In the genomic region with DNA sequence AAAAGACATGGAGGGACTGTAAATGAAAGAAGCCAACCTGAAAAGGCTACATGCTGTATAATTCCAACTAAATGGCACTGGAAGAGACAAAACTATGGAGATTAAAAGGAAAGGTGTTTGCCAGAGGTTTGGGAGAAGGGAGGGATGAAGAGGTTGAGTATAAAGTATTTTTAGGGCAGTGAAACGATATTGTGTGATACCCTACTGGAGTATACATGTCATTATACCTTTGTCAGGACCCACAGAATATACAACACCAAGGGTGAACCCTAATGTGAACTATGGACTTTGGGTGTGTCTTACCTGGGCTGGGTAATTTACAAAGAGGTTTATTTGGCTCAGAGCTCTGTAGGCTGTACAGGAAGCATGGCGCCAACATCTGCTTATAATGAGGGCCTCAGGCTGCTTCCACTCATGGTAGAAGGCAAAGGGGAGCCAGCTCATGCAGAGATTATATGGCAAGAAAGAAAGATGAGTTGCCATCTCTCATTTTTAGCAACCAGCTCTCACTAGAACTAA, we compare ENCODE assay signal across 12 cellular contexts.
A peak's percentile ranks its signal among the peaks of the same experiment; 100 is the strongest.
DNase-seq lines count a peak whose midpoint lies in the region; ATAC-seq and TF ChIP-seq lines count a peak whose summit lies in the region.
"Had no signal": no experiment of that assay in that cellular context is flagged by ENCODE, and none has a peak within 500 bp of the region (broad histone marks: within the 10 kb centered on the region; RNA-seq: fewer than 3 reads in every experiment).

No MANE protein-coding gene starts in this region.

- H3K36me3 ChIP-seq in MG63 (no peaks in the 10 kb centered on the region), H7 (replicated peaks; ENCODE audit: control insufficient read depth, insufficient read depth, low read length) (no peaks in the 10 kb centered on the region)
- H3K36me3 ChIP-seq: ascending aorta, suprapubic skin had no signal

- ATAC-seq in activated CD4-positive, alpha-beta T cell treated with anti-CD3 and anti-CD28 coated beads for 36 hours, result peak; percentile 18
- ATAC-seq in HG02759 (IDR thresholded peaks at IDR 0.05; ENCODE audit: unreplicated experiment), result peak; percentile 6
- peak; percentile 5 to 14 for ATAC-seq in activated naive CD4-positive, alpha-beta T cell treated with anti-CD3 and anti-CD28 coated beads, Interleukin-2, amount 50 U/mL, for 72 hours

- H3K36me3 Mint-ChIP-seq in activated CD4-positive, alpha-beta T cell treated with anti-CD3 and anti-CD28 coated beads for 36 hours (ENCODE audit: low read depth), result peaks cover 8% of the 10 kb centered on the region
- H3K36me3 Mint-ChIP-seq in activated naive CD4-positive, alpha-beta T cell treated with anti-CD3 and anti-CD28 coated beads, Interleukin-2, amount 50 U/mL, for 72 hours, result peaks cover 31 to 34% of the 10 kb centered on the region in 2 donors
- no peaks in the 10 kb centered on the region for H3K36me3 Mint-ChIP-seq in nephron (ENCODE audit: low read depth)

- POLR2A ChIA-PET in activated CD4-positive, alpha-beta T cell treated with anti-CD3 and anti-CD28 coated beads for 36 hours (lab: Charles Lee), result interaction anchor here (0.7 to 2.2 kb wide), 19 partner anchors 9 to 249 kb away, joined by 3 to 77 read pairs (median 5); partner anchors contain the start of genes CD101, CD2 and TTF2

- intact Hi-C loops in activated CD4-positive, alpha-beta T cell treated with anti-CD3 and anti-CD28 coated beads for 36 hours (cut with DNase I, micrococcal nuclease), result loop anchor here (1.0 to 2.0 kb wide), 17 partner anchors 10 to 837 kb away; partner anchors contain the start of genes CD101 (in 1 of the 2) and TTF2 (in 1 of the 2)

- no peak for TF ChIP-seq CTCF in nephron (IDR thresholded peaks at IDR 0.05; ENCODE audit: unreplicated experiment in 3 of 3)

- peaks cover 6% of the 10 kb centered on the region for H3K9me3 Mint-ChIP-seq in activated CD4-positive, alpha-beta T cell treated with anti-CD3 and anti-CD28 coated beads for 36 hours (ENCODE audit: low read depth)
- H3K9me3 Mint-ChIP-seq in activated naive CD4-positive, alpha-beta T cell treated with anti-CD3 and anti-CD28 coated beads, Interleukin-2, amount 50 U/mL, for 72 hours, result peaks cover 7 to 13% of the 10 kb centered on the region in 2 donors
- H3K9me3 Mint-ChIP-seq in nephron, result no peaks in the 10 kb centered on the region

- CTCF ChIA-PET in activated CD4-positive, alpha-beta T cell treated with anti-CD3 and anti-CD28 coated beads for 36 hours (lab: Charles Lee), result interaction anchor here (0.5 to 3.7 kb wide), 23 partner anchors 10 to 253 kb away, joined by 3 to 30 read pairs (median 6); partner anchors contain the start of genes CD2 and TTF2

- peak overlapping the region; percentile 77 for H3K4me3 Mint-ChIP-seq in activated CD4-positive, alpha-beta T cell treated with anti-CD3 and anti-CD28 coated beads for 36 hours
- H3K4me3 Mint-ChIP-seq in nephron, result no peak overlapping the region

- H3K27ac Mint-ChIP-seq in activated CD4-positive, alpha-beta T cell treated with anti-CD3 and anti-CD28 coated beads for 36 hours, result peak overlapping the region; percentile 97
- peak overlapping the region; percentile 98 for H3K27ac Mint-ChIP-seq in activated naive CD4-positive, alpha-beta T cell treated with anti-CD3 and anti-CD28 coated beads, Interleukin-2, amount 50 U/mL, for 72 hours
- peak overlapping the region; percentile 75 to 90 (median 79) for H3K27ac Mint-ChIP-seq in nephron

- H3K27me3 ChIP-seq in MG63 (no peaks in the 10 kb centered on the region), H7 (ENCODE audit: control insufficient read depth, insufficient read depth, low read length) (no peaks in the 10 kb centered on the region)
- H3K27me3 ChIP-seq: ascending aorta, suprapubic skin had no signal

- H3K9me3 ChIP-seq in MG63, result no peaks in the 10 kb centered on the region
- H3K9me3 ChIP-seq: ascending aorta, suprapubic skin had no signal

- H3K4me3 ChIP-seq in MG63 (no peak overlapping the region), H7 (ENCODE audit: insufficient read depth, low read depth, low read length) (no peak overlapping the region)
- H3K4me3 ChIP-seq: ascending aorta, skin epidermis, suprapubic skin had no signal

- peaks cover 70% of the 10 kb centered on the region for H3K4me1 Mint-ChIP-seq in activated CD4-positive, alpha-beta T cell treated with anti-CD3 and anti-CD28 coated beads for 36 hours
- H3K4me1 Mint-ChIP-seq in nephron, result peaks cover 62% of the 10 kb centered on the region

- DNase-seq in activated CD4-positive, alpha-beta T cell treated with anti-CD3 and anti-CD28 coated beads for 36 hours, result no peak
- DNase-seq in activated CD4-positive, alpha-beta T cell treated with anti-CD3 and anti-CD28 coated beads for 1 hour, result no peak
- DNase-seq in activated naive CD4-positive, alpha-beta T cell treated with anti-CD3 and anti-CD28 coated beads, Interleukin-2, amount 50 U/mL, for 72 hours (ENCODE audit: low spot score in 2 of 2), result no peak
- DNase-seq in COR-L47 (lab: John Stamatoyannopoulos, UW), result no peak
- DNase-seq in MG63, result no peak
- DNase-seq in H7, result no peak
- DNase-seq: NCI-H1436 treated with DMSO at 0.1 percent for 48 hours had no signal

- no peaks in the 10 kb centered on the region for H3K27me3 Mint-ChIP-seq in activated CD4-positive, alpha-beta T cell treated with anti-CD3 and anti-CD28 coated beads for 36 hours
- H3K27me3 Mint-ChIP-seq in nephron (ENCODE audit: low read depth), result no peaks in the 10 kb centered on the region
